9 cellular contexts compared by ENCODE assay signal in the genomic region with DNA sequence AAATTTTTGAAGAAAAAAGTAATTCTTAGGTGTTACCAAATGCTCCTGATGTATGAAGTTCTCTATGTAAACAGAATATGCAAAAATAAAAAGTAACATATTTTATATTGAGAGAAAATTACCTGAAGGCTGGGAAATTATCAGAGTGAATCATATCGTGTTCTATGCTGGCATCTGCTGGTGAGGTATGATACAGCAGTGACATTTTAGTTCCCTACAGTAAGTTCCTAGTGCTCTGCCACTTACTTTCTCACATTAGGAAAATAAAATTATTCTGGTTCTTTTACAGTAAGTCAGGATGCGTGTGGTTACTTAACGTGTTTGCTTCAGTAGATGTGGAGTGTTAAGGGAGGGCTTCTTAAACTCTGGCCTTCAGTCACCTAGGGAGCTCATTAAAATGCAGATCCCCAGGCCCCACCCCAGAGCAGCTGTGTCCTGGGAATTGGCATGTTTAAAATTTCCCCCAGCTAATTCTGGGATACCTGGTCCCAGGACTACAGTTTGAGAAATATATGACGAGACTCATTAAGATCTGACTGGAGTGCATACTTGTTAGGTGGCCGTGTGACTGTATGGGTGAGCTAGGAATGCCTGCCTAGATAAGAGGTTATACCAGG. TPM values are rescaled to one million over a fixed set of nuclear protein-coding genes. Genes with fewer than 3 reads are reported as not detected.
DNase-seq lines count a peak whose midpoint lies in the region; FAIRE-seq and TF ChIP-seq lines count a peak whose summit lies in the region.
"Had no signal": no experiment of that assay in that cellular context is flagged by ENCODE, and none has a peak within 500 bp of the region (broad histone marks: within the 10 kb centered on the region; RNA-seq: fewer than 3 reads in every experiment).

No MANE protein-coding gene starts in this region.

- no peak overlapping the region for H2BK12ac ChIP-seq in trophoblast cell (ENCODE audit: low read length)

- no peak overlapping the region for H3K18ac ChIP-seq in trophoblast cell (ENCODE audit: low read length)

- no peak overlapping the region for H4K12ac ChIP-seq in trophoblast cell (ENCODE audit: low read depth, low read length)

- H4K8ac ChIP-seq in trophoblast cell (ENCODE audit: low read depth, low read length): no peak overlapping the region

- FAIRE-seq in GM18507 (lab: Jason Lieb, UNC): peak; percentile 76

- 69 to 92% methylated on average over 3 to 5 of the region's 5 CpGs for WGBS in endodermal cell (ENCODE audit: insufficient coverage in 1 of 2, insufficient read length in 1 of 2), 2 experiments
- no CpG with 5 or more reads among the region's 5 CpGs for whole genome bisulfite sequencing in trophoblast cell (ENCODE audit: extremely low coverage, insufficient coverage, insufficient read length)

- TF ChIP-seq CTCF in OCI-LY1 (IDR thresholded peaks at IDR 0.05; ENCODE audit: low read length) (peak; percentile 77), endodermal cell (conservative IDR thresholded peaks at IDR 0.05) (peak; percentile 82)

- H3K4me3 ChIP-seq in OCI-LY1 (ENCODE audit: low read depth, low read length, poor library complexity, severe bottlenecking) (no peak overlapping the region), endodermal cell (ENCODE audit: low read length) (no peak overlapping the region), trophoblast cell (ENCODE audit: low read depth, low read length) (no peak overlapping the region)
- H3K4me3 ChIP-seq: BLaER1 had no signal

- no peak overlapping the region for H3K9ac ChIP-seq in OCI-LY1 (ENCODE audit: low read length)
- no peak overlapping the region for H3K9ac ChIP-seq in endodermal cell (ENCODE audit: extremely low read depth, low read length, poor library complexity, severe bottlenecking)
- H3K9ac ChIP-seq in trophoblast cell (ENCODE audit: low read length): no peak overlapping the region
- H3K9ac ChIP-seq: BLaER1 had no signal

- no peaks in the 10 kb centered on the region for H3K9me2 ChIP-seq in OCI-LY1 (ENCODE audit: low read depth, low read length)

- no peak overlapping the region for H2BK5ac ChIP-seq in trophoblast cell (ENCODE audit: low read depth, low read length, poor library complexity)

- no peak overlapping the region for H3K23ac ChIP-seq in trophoblast cell (ENCODE audit: low read length)

- H3K4me3 Mint-ChIP-seq in endodermal cell: no peak overlapping the region

- no peaks in the 10 kb centered on the region for H3K79me2 ChIP-seq in OCI-LY1 (ENCODE audit: insufficient read depth, low read length)
- H3K79me2 ChIP-seq in trophoblast cell (ENCODE audit: control insufficient read depth, insufficient read depth, low read length, poor library complexity): peaks cover 3% of the 10 kb centered on the region

- no peak overlapping the region for H4K91ac ChIP-seq in trophoblast cell (ENCODE audit: low read depth, low read length)

- H3K79me1 ChIP-seq in trophoblast cell (ENCODE audit: low read length): peaks cover 7% of the 10 kb centered on the region

- peaks cover 8% of the 10 kb centered on the region for H3K4me1 Mint-ChIP-seq in endodermal cell

- H2AK5ac ChIP-seq in trophoblast cell (ENCODE audit: low read length): no peak overlapping the region

- H2AFZ ChIP-seq in OCI-LY1 (ENCODE audit: low read length) (no peak overlapping the region), trophoblast cell (ENCODE audit: insufficient read depth, low read length, poor library complexity) (no peak overlapping the region)

- H3K4me1 ChIP-seq in OCI-LY1 (ENCODE audit: insufficient read depth, low read length, severe bottlenecking): peaks cover 20% of the 10 kb centered on the region
- peaks cover 3% of the 10 kb centered on the region for H3K4me1 ChIP-seq in endodermal cell (ENCODE audit: control insufficient read depth, insufficient read depth, low read length)
- H3K4me1 ChIP-seq in trophoblast cell (ENCODE audit: control insufficient read depth in 1 of 2, insufficient read depth in 2 of 2, low read length in 2 of 2): peaks cover 3 to 7% of the 10 kb centered on the region in 2 experiments

- H3K36me3 Mint-ChIP-seq in endodermal cell (ENCODE audit: low read depth): peaks cover 38% of the 10 kb centered on the region

- H3K27ac ChIP-seq in OCI-LY1 (ENCODE audit: low read depth, low read length, poor library complexity, severe bottlenecking): no peak overlapping the region
- no peak overlapping the region for H3K27ac ChIP-seq in endodermal cell (ENCODE audit: low read depth, low read length)
- no peak overlapping the region for H3K27ac ChIP-seq in trophoblast cell (ENCODE audit: low read depth, low read length)
- H3K27ac ChIP-seq: BLaER1 had no signal

- H4K20me1 ChIP-seq in OCI-LY1 (ENCODE audit: insufficient read depth, low read length): no peaks in the 10 kb centered on the region

- peaks cover 18% of the 10 kb centered on the region for H3K27me3 Mint-ChIP-seq in endodermal cell (ENCODE audit: insufficient read depth)

- H3K36me3 ChIP-seq in OCI-LY1 (ENCODE audit: insufficient read depth, low read length): peaks cover 46% of the 10 kb centered on the region
- H3K36me3 ChIP-seq in endodermal cell (ENCODE audit: control insufficient read depth, insufficient read depth, low read length): peaks cover 49% of the 10 kb centered on the region
- H3K36me3 ChIP-seq in trophoblast cell (ENCODE audit: control insufficient read depth in 1 of 2, insufficient read depth in 2 of 2, low read length in 2 of 2): peaks cover 6 to 12% of the 10 kb centered on the region in 2 experiments

- H3K4me2 ChIP-seq in OCI-LY1 (ENCODE audit: low read length): no peak overlapping the region
- H3K4me2 ChIP-seq in trophoblast cell (ENCODE audit: low read length): no peak overlapping the region
- H3K4me2 ChIP-seq: BLaER1 had no signal

- no peaks in the 10 kb centered on the region for H3F3A ChIP-seq in OCI-LY1 (ENCODE audit: insufficient read depth, low read length)

- no peak overlapping the region for H3K4ac ChIP-seq in trophoblast cell (ENCODE audit: low read depth, low read length)

- H3K14ac ChIP-seq in trophoblast cell (ENCODE audit: low read length): no peak overlapping the region

- no peak overlapping the region for H3K27ac Mint-ChIP-seq in endodermal cell

- H3K9me3 ChIP-seq in OCI-LY1 (ENCODE audit: low read length) (no peaks in the 10 kb centered on the region), endodermal cell (ENCODE audit: control insufficient read depth, low read length) (no peaks in the 10 kb centered on the region), trophoblast cell (ENCODE audit: insufficient read depth, low read depth, low read length) (peaks cover 1% of the 10 kb centered on the region)
- H3K9me3 ChIP-seq: BLaER1 had no signal

- no peak overlapping the region for H2BK120ac ChIP-seq in trophoblast cell (ENCODE audit: insufficient read depth, low read length, poor library complexity)

- H3K9me3 Mint-ChIP-seq in endodermal cell: no peaks in the 10 kb centered on the region

- DNase-seq in DMS153 treated with DMSO at 0.1 percent for 48 hours (lab: John Stamatoyannopoulos, UW; ENCODE audit: unreplicated experiment) (peak; percentile 18), DMS153 (lab: John Stamatoyannopoulos, UW) (no peak), GM18507 (ENCODE audit: extremely low spot score, insufficient read length, low read depth) (no peak), endodermal cell (no peak), trophoblast cell (peak; percentile 30 to 63), pons (ENCODE audit: low spot score) (no peak), HK-2 (ENCODE audit: unreplicated experiment) (no peak)

- H3K27me3 ChIP-seq in OCI-LY1 (ENCODE audit: insufficient read depth, low read length): no peaks in the 10 kb centered on the region; the same call in 1 of the 2 replicates
- no peaks in the 10 kb centered on the region for H3K27me3 ChIP-seq in endodermal cell (ENCODE audit: control insufficient read depth, insufficient read depth, low read length, poor library complexity, severe bottlenecking)
- H3K27me3 ChIP-seq in trophoblast cell (ENCODE audit: insufficient read depth, low read length): no peaks in the 10 kb centered on the region
- H3K27me3 ChIP-seq: BLaER1 had no signal

RNA-seq across cellular contexts. Expression of gene ACTR5, which starts 3.2 kb away (rescaled TPM):
- total RNA-seq in endodermal cell: 10 to 100 TPM in 1 of 2 donors, 1 to 10 TPM in 1; 7.9 to 11.2 TPM
- polyA plus RNA-seq in endodermal cell (2013, experiment 1 of 2): 11.4 TPM
- 10.0 TPM for polyA plus RNA-seq in endodermal cell (2013, experiment 2 of 2)
- polyA plus RNA-seq in trophoblast cell (2013): 4.7 and 4.8 TPM in 2 replicates

RNA-seq across cellular contexts. Expression of gene SLC32A1, which starts 27.2 kb away (rescaled TPM):
- total RNA-seq in endodermal cell: not detected
- 0.64 TPM for polyA plus RNA-seq in endodermal cell (2013, experiment 1 of 2)
- 0.37 TPM for polyA plus RNA-seq in endodermal cell (2013, experiment 2 of 2)
- polyA plus RNA-seq in trophoblast cell (2013): not detected in 2 replicates

RNA-seq across cellular contexts. Expression of gene PPP1R16B, which starts 54.0 kb away (rescaled TPM):
- 10 to 100 TPM in 1 of 2 donors, 1 to 10 TPM in 1; 6.7 to 15.3 TPM for total RNA-seq in endodermal cell
- 2.5 TPM for polyA plus RNA-seq in endodermal cell (2013, experiment 1 of 2)
- 2.3 TPM for polyA plus RNA-seq in endodermal cell (2013, experiment 2 of 2)
- 0.03 and 0.04 TPM in 2 replicates for polyA plus RNA-seq in trophoblast cell (2013)

Comparison
In these comparisons a context has a peak if more than half of its experiments do, and no peak if none do; other contexts are left out.
1. DNase-seq: peak in DMS153 treated with DMSO at 0.1 percent for 48 hours (single experiment) and trophoblast cell (2 of 2); none in DMS153 (single experiment), GM18507 (single experiment), endodermal cell (single experiment), pons (single experiment) and HK-2 (single experiment).